Comparison of ENCODE assay signal across 1 cellular context in the genomic region with DNA sequence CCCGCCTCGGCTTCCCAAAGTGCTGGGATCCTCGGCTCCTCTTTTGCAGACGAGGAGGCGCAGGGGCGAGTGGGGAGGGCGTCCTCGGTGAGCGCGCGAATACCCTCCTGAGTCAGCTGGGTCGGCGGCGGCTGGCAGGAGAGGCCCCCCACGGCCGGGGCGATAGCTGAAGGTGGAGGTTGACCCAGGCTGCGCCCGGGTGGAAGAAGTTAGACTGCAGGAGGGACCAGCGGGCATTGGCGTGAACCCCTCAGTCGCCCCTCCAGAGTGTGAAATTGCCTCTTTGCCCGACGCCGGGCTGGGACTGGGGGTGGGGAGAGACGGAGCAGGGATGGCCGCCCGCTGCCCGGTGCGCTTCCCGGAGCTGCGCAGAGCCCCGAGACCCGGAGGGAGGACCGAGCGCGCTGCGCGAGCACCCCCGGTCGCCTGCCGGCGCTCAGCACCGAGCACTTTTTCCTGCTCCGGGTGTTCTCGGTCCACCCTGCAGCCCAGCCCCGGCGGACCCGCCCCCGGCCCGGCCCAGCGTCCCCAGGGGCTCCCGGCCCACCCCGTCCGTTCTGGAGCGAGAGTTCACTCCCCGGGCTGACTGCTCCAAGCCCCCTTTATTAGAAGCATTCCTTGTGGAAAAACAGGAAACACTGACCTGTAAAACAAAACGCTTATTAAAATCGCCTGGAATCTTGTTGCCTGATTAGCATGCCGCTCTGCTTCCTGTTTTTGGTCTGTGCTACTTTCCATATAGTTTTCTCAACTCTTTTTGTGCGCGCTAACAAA.
TF ChIP-seq lines count a peak whose summit lies in the region.

No MANE protein-coding gene starts in this region.

TF ChIP-seq in GM23338, 12 proteins besides CTCF, POLR2A, EP300 and RAD21:
- TF ChIP-seq, protein P1, sequence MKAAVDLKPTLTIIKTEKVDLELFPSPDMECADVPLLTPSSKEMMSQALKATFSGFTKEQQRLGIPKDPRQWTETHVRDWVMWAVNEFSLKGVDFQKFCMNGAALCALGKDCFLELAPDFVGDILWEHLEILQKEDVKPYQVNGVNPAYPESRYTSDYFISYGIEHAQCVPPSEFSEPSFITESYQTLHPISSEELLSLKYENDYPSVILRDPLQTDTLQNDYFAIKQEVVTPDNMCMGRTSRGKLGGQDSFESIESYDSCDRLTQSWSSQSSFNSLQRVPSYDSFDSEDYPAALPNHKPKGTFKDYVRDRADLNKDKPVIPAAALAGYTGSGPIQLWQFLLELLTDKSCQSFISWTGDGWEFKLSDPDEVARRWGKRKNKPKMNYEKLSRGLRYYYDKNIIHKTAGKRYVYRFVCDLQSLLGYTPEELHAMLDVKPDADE (IDR thresholded peaks at IDR 0.05): no peak
